8 cellular contexts compared by ENCODE assay signal in the genomic region with DNA sequence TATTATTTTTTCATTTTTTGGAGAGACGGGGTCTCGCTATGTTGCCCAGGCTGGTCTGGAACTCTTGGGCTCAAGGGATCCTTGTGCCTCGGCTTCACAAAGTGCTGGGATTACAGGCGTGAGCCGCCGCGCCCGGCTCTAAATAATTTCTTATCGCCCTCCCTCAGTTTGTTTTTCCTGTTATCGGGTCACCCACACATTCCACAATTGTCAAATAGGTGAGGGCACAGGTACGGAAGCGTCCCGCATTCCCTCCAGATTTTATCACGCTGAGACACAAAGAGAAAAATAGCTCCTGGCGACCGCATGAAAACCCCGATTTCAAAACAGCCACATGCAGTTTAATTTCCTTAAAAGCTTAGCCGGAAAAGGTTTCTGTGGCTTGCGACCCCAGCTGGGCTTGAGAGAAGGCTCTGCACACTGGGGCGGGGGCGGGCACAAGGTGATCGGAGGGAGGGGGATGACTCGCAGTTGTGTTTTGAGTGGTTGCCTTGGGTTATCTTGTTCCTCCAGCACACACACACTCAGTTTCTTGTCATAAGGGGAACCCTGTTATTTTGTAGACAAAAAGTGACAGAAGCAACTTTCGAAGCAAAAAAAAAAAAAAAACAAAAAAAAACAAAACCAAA. TPM values are rescaled to one million over a fixed set of nuclear protein-coding genes. Genes with fewer than 3 reads are reported as not detected.
DNase-seq lines count a peak whose midpoint lies in the region; ATAC-seq and TF ChIP-seq lines count a peak whose summit lies in the region.

No MANE protein-coding gene starts in this region.

- no peak for TF ChIP-seq CTCF in Panc1 (IDR thresholded peaks at IDR 0.05)
- TF ChIP-seq CTCF in left ventricle myocardium inferior (IDR thresholded peaks at IDR 0.05; ENCODE audit: borderline replicate concordance), result no peak

- H3K4me3 ChIP-seq in Panc1 (ENCODE audit: low read depth in 2 of 2, low read length in 2 of 2) (peak overlapping the region; percentile 50 to 59), left ventricle myocardium inferior (peak overlapping the region; percentile 76), skeletal muscle cell (ENCODE audit: low read depth, low read length) (peak overlapping the region; percentile 58)

- intact Hi-C loops in Panc1 (cut with micrococcal nuclease; ENCODE audit: unreplicated experiment), result loop anchor here (10.0 kb wide), 1 partner anchor 182 kb away; no protein-coding TSS in a partner anchor
- intact Hi-C loops in left ventricle myocardium inferior (cut with micrococcal nuclease), result no loop called here
- intact Hi-C loops in posterior cingulate gyrus (cut with DNase I), result no loop called here

- peak; percentile 23 for ATAC-seq in GM18861 (IDR thresholded peaks at IDR 0.05; ENCODE audit: unreplicated experiment)
- peak; percentile 39 for ATAC-seq in HG03025 (IDR thresholded peaks at IDR 0.05; ENCODE audit: low FRiP score, unreplicated experiment)
- ATAC-seq in Panc1, result no peak

- POLR2A ChIA-PET in Panc1 (lab: Charles Lee), result interaction anchor here (0.6 kb wide), 1 partner anchor 14 kb away, joined by 3 read pairs; no protein-coding TSS in a partner anchor

- DNase-seq in Panc1 (ENCODE audit: low read depth, low spot score), result no peak
- peak; percentile 63 for DNase-seq in activated effector memory CD4-positive, alpha-beta T cell treated with Interleukin-2 at 50 U/mL for 16 hours
- peak; percentile 37 for DNase-seq in left ventricle myocardium inferior
- DNase-seq in skeletal muscle cell (ENCODE audit: low read depth), result no peak
- DNase-seq in middle frontal gyrus (ENCODE audit: extremely low spot score, low spot score), result no peak
- DNase-seq in posterior cingulate gyrus, result no peak

- CTCF ChIA-PET in Panc1 (lab: Charles Lee), result interaction anchor here (0.6 to 0.7 kb wide), 2 partner anchors 178 to 614 kb away, joined by 3 read pairs; no protein-coding TSS in a partner anchor

- H3K36me3 ChIP-seq in Panc1 (ENCODE audit: control insufficient read depth, insufficient read depth, low read length), result peaks cover 2% of the 10 kb centered on the region; the same call in 1 of the 2 replicates
- no peaks in the 10 kb centered on the region for H3K36me3 ChIP-seq in left ventricle myocardium inferior

- BruUV-seq in Panc1 (replicated peaks; lab: Mats Ljungman, UMichigan), result no TSS peak

- in situ Hi-C loops in Panc1 (cut with HindIII; ENCODE audit: low pct_unique_long_range_greater_than_20kb, low sequenced_read_pairs), result no loop called here

- H3K9me3 ChIP-seq in Panc1 (ENCODE audit: control insufficient read depth, insufficient read depth, low read depth, low read length) (no peaks in the 10 kb centered on the region), left ventricle myocardium inferior (replicated peaks) (no peaks in the 10 kb centered on the region)

- H3K4me1 ChIP-seq in Panc1 (ENCODE audit: control insufficient read depth, insufficient read depth, low read length), result no peaks in the 10 kb centered on the region
- H3K4me1 ChIP-seq in left ventricle myocardium inferior, result peaks cover 24% of the 10 kb centered on the region

- H3K27ac ChIP-seq in Panc1 (ENCODE audit: low read length) (no peak overlapping the region), left ventricle myocardium inferior (replicated peaks) (peak overlapping the region; percentile 73)

- H3K27me3 ChIP-seq in Panc1 (ENCODE audit: control insufficient read depth, insufficient read depth, low read length), result peaks cover 57% of the 10 kb centered on the region
- peaks cover 70% of the 10 kb centered on the region for H3K27me3 ChIP-seq in left ventricle myocardium inferior (ENCODE audit: low read depth)

RNA-seq across cellular contexts. Expression of gene IQGAP2, which starts 0.7 kb away (rescaled TPM):
- total RNA-seq in Panc1 (2021; ENCODE audit: unreplicated experiment) (0.59 TPM), left ventricle myocardium inferior (4.1 TPM)
- 0.28 TPM for polyA plus RNA-seq in Panc1 (2012; ENCODE audit: insufficient read length)

Comparison
In these comparisons a context has a peak if more than half of its experiments do, and no peak if none do; other contexts are left out.
1. DNase-seq: peak in activated effector memory CD4-positive, alpha-beta T cell treated with Interleukin-2 at 50 U/mL for 16 hours (single experiment) and left ventricle myocardium inferior (single experiment); none in Panc1 (single experiment), skeletal muscle cell (single experiment), middle frontal gyrus (single experiment) and posterior cingulate gyrus (0 of 10).
2. Peak in every context shown above with its lines, with median percentiles within 50 percentile points of each other: H3K4me3 ChIP-seq.